Comparison of ENCODE assay signal across 10 cellular contexts in the genomic region with DNA sequence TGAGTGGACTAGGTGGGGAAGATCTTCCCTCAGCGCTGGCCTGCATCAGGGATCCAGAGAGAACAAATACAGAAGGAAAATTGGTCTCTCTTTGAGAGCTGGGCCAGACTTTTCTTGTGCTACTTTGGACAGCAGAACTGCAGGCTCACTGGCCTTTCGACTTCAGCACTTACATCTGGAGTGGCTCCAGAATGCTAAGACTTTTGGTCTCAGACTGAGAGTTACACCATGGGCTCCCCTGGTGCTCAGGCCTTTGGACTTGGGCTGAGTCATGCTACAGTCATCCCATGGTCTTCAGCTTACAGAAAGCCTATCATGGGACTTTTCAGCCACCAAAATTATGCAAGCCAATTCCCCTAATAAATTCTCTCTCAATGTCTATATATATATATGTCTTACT. TPM values are rescaled to one million over a fixed set of nuclear protein-coding genes. Genes with fewer than 3 reads are reported as not detected.
DNase-seq lines count a peak whose midpoint lies in the region; ATAC-seq, FAIRE-seq and TF ChIP-seq lines count a peak whose summit lies in the region.
"Had no signal": no experiment of that assay in that cellular context is flagged by ENCODE, and none has a peak within 500 bp of the region (broad histone marks: within the 10 kb centered on the region; RNA-seq: fewer than 3 reads in every experiment).

No MANE protein-coding gene starts in this region.

- DNase-seq in ELR (ENCODE audit: low read depth) (peak; percentile 87), NOMO-1 treated with DMSO at 0.1 percent for 48 hours (lab: John Stamatoyannopoulos, UW; ENCODE audit: unreplicated experiment) (peak; percentile 87), H1 (ENCODE audit: low read depth in 1 of 2, low spot score in 2 of 2) (no peak), osteoblast (ENCODE audit: insufficient read length, low spot score, missing footprints) (peak; percentile 89), neuronal stem cell (ENCODE audit: low spot score) (no peak), NCI-H2196 (lab: John Stamatoyannopoulos, UW; ENCODE audit: unreplicated experiment) (no peak)
- DNase-seq: NCI-H774 had no signal

- H4K5ac ChIP-seq in H1 (ENCODE audit: insufficient read length, low read depth, low read length): no peak overlapping the region

- WGBS in H1 (ENCODE audit: extremely low coverage in 1 of 2, insufficient coverage in 1 of 2, insufficient read length in 1 of 2, insufficient replicate concordance in 2 of 2, low coverage in 1 of 2, low lambda C conversion rate in 2 of 2, missing lambda C conversion rate in 1 of 2), 2 experiments: 89% methylated on average over 2 of the region's 2 CpGs; no CpG with 5 or more reads in 1 of the 2 experiments
- no CpG with 5 or more reads among the region's 2 CpGs for WGBS in neuronal stem cell (ENCODE audit: extremely low coverage in 2 of 2, insufficient read length in 2 of 2, insufficient replicate concordance in 1 of 2), 2 donors

- H4K20me1 ChIP-seq in H1 (replicated peaks in 1 of 2; ENCODE audit: control insufficient read depth in 1 of 2, insufficient read depth in 2 of 2, low read length in 2 of 2) (no peaks in the 10 kb centered on the region), osteoblast (ENCODE audit: insufficient read depth, low read length) (no peaks in the 10 kb centered on the region)

- 0 out of 2 replicates have a peak overlapping the region, but pooled peaks have one; percentile 51 for H2AFZ ChIP-seq in H1 (ENCODE audit: low read length)
- no peak overlapping the region for H2AFZ ChIP-seq in osteoblast (ENCODE audit: low read length)
- H2AFZ ChIP-seq in neuronal stem cell (ENCODE audit: low read length): no peak overlapping the region
- H2AFZ ChIP-seq: parathyroid adenoma had no signal

- H2AK5ac ChIP-seq in H1 (ENCODE audit: low read depth, low read length): no peak overlapping the region
- H2AK5ac ChIP-seq in neuronal stem cell (ENCODE audit: low read depth, low read length): no peak overlapping the region

- H3K14ac ChIP-seq in H1 (ENCODE audit: insufficient read length): no peak overlapping the region
- no peak overlapping the region for H3K14ac ChIP-seq in neuronal stem cell (ENCODE audit: low read length)

- no peak for TF ChIP-seq EP300 in H1 (IDR thresholded peaks at IDR 0.05; ENCODE audit: borderline replicate concordance in 1 of 2, low read depth in 2 of 2, low read length in 2 of 2)

- no peak overlapping the region for H4K91ac ChIP-seq in H1 (replicated peaks; ENCODE audit: insufficient read length, low read length)
- no peak overlapping the region for H4K91ac ChIP-seq in neuronal stem cell (ENCODE audit: low read depth, low read length, poor library complexity)

- no peak for FAIRE-seq in H1 (lab: Jason Lieb, UNC)

- CTCF ChIA-PET in H1 (lab: Charles Lee; ENCODE audit: partially characterized antibody): no interaction called here

- no peak for ATAC-seq in GM18858 (IDR thresholded peaks at IDR 0.05; ENCODE audit: unreplicated experiment)
- no peak for ATAC-seq in HG03342 (IDR thresholded peaks at IDR 0.05; ENCODE audit: unreplicated experiment)

- TF ChIP-seq CTCF in H1 (IDR thresholded peaks at IDR 0.05; ENCODE audit: control extremely low read depth in 1 of 3, insufficient read depth in 1 of 3, low read depth in 1 of 3, low read length in 3 of 3): no peak
- TF ChIP-seq CTCF in osteoblast (IDR thresholded peaks at IDR 0.05; ENCODE audit: extremely low read depth, low read depth, low read length): no peak

- H4K8ac ChIP-seq in H1 (ENCODE audit: extremely low read depth, insufficient read depth, low read length) (no peak overlapping the region), neuronal stem cell (ENCODE audit: low read depth, low read length) (no peak overlapping the region)

- H3K27me3 ChIP-seq in H1 (replicated peaks in 1 of 4; ENCODE audit: control insufficient read depth in 3 of 4, extremely low read depth in 1 of 4, insufficient read depth in 3 of 4, low read length in 3 of 4): no peaks in the 10 kb centered on the region
- no peaks in the 10 kb centered on the region for H3K27me3 ChIP-seq in osteoblast (ENCODE audit: insufficient read depth, low read length)
- H3K27me3 ChIP-seq in neuronal stem cell (ENCODE audit: control insufficient read depth in 3 of 3, insufficient read depth in 3 of 3, low read depth in 1 of 3, low read length in 3 of 3): no peaks in the 10 kb centered on the region

- no peak overlapping the region for H2BK120ac ChIP-seq in H1 (replicated peaks; ENCODE audit: low read depth, low read length)
- H2BK120ac ChIP-seq in neuronal stem cell (ENCODE audit: low read depth, low read length): no peak overlapping the region

- H3K4ac ChIP-seq in H1 (replicated peaks; ENCODE audit: insufficient read length, low read depth, low read length) (no peak overlapping the region), neuronal stem cell (ENCODE audit: low read length) (no peak overlapping the region)

- POLR2A ChIA-PET in H1 (lab: Charles Lee; ENCODE audit: partially characterized antibody): interaction anchor here (0.6 kb wide), 1 partner anchor 93 kb away, joined by 3 read pairs; no protein-coding TSS in a partner anchor

- H3K79me2 ChIP-seq in H1 (ENCODE audit: control insufficient read depth in 1 of 2, insufficient read depth in 2 of 2, low read length in 2 of 2) (no peaks in the 10 kb centered on the region), osteoblast (ENCODE audit: insufficient read depth, low read length) (no peaks in the 10 kb centered on the region)
- H3K79me2 ChIP-seq: parathyroid adenoma had no signal

- H3K79me1 ChIP-seq in H1 (ENCODE audit: low read depth, low read length) (no peaks in the 10 kb centered on the region), neuronal stem cell (ENCODE audit: low read depth, low read length) (no peaks in the 10 kb centered on the region)

- H2BK5ac ChIP-seq in H1 (ENCODE audit: low read depth, low read length) (no peak overlapping the region), neuronal stem cell (ENCODE audit: low read length) (no peak overlapping the region)

- H3K9me3 ChIP-seq in H1 (ENCODE audit: insufficient read depth in 2 of 2, low read depth in 1 of 2, low read length in 1 of 2) (peaks cover 5 to 15% of the 10 kb centered on the region in 2 experiments; a peak in 3 of 4 replicates), osteoblast (ENCODE audit: low read depth, low read length) (no peaks in the 10 kb centered on the region), neuronal stem cell (replicated peaks in 1 of 2; ENCODE audit: control insufficient read depth in 2 of 2, insufficient read depth in 1 of 2, low read depth in 1 of 2, low read length in 2 of 2) (no peaks in the 10 kb centered on the region)

- no peaks in the 10 kb centered on the region for H3K4me1 ChIP-seq in H1 (replicated peaks in 1 of 4; ENCODE audit: control insufficient read depth in 3 of 4, insufficient read depth in 4 of 4, low read length in 3 of 4)
- peaks cover 2% of the 10 kb centered on the region for H3K4me1 ChIP-seq in osteoblast (ENCODE audit: insufficient read depth, low read length)
- H3K4me1 ChIP-seq in neuronal stem cell (ENCODE audit: control insufficient read depth in 2 of 2, insufficient read depth in 1 of 2, low read depth in 1 of 2, low read length in 2 of 2): no peaks in the 10 kb centered on the region
- H3K4me1 ChIP-seq: parathyroid adenoma had no signal

- H3K4me2 ChIP-seq in H1 (ENCODE audit: insufficient read depth in 1 of 2, low read depth in 2 of 2, low read length in 2 of 2) (no peak overlapping the region), osteoblast (ENCODE audit: insufficient read depth, low read length) (no peak overlapping the region), neuronal stem cell (ENCODE audit: insufficient read depth, low read length, poor library complexity, severe bottlenecking) (no peak overlapping the region)

- no peak overlapping the region for H2BK20ac ChIP-seq in H1 (ENCODE audit: low read length)

- no peak overlapping the region for H3K27ac ChIP-seq in H1 (ENCODE audit: low read depth, low read length)
- no peak overlapping the region for H3K27ac ChIP-seq in osteoblast (ENCODE audit: low read depth, low read length)
- H3K27ac ChIP-seq in neuronal stem cell (replicated peaks; ENCODE audit: low read length): no peak overlapping the region
- H3K27ac ChIP-seq: parathyroid adenoma had no signal

- H3K36me3 ChIP-seq in H1 (ENCODE audit: control insufficient read depth in 2 of 4, insufficient read depth in 4 of 4, low read length in 3 of 4) (peaks cover 0 to 2% (median 0%) of the 10 kb centered on the region in 4 experiments; a peak in 1 of 8 replicates), osteoblast (ENCODE audit: insufficient read depth, low read length) (no peaks in the 10 kb centered on the region), neuronal stem cell (replicated peaks in 1 of 2; ENCODE audit: control insufficient read depth in 2 of 2, insufficient read depth in 2 of 2, low read length in 2 of 2) (no peaks in the 10 kb centered on the region)

- H3K9ac ChIP-seq in H1 (replicated peaks in 1 of 4; ENCODE audit: extremely low read depth in 1 of 4, low read depth in 3 of 4, low read length in 3 of 4): no peak overlapping the region
- H3K9ac ChIP-seq in neuronal stem cell (ENCODE audit: low read depth, low read length, poor library complexity): no peak overlapping the region
- H3K9ac ChIP-seq: parathyroid adenoma had no signal

- H3K56ac ChIP-seq in H1 (replicated peaks; ENCODE audit: insufficient read length, low read depth, low read length): no peak overlapping the region

- H3K23ac ChIP-seq in H1 (ENCODE audit: insufficient read length) (no peak overlapping the region), neuronal stem cell (ENCODE audit: low read depth, low read length, poor library complexity) (no peak overlapping the region)

- TF ChIP-seq RAD21 in H1 (IDR thresholded peaks at IDR 0.05 in 1 of 2, conservative IDR thresholded peaks at IDR 0.05 in 1 of 2; ENCODE audit: low read depth in 2 of 2, low read length in 2 of 2): no peak

- H2BK15ac ChIP-seq in H1 (ENCODE audit: low read length) (no peak overlapping the region), neuronal stem cell (ENCODE audit: low read length) (no peak overlapping the region)

- H3K4me3 ChIP-seq in H1 (ENCODE audit: extremely low read depth in 1 of 4, insufficient read depth in 2 of 4, low read depth in 3 of 4, low read length in 4 of 4): no peak overlapping the region
- H3K4me3 ChIP-seq in osteoblast (ENCODE audit: insufficient read depth, low read length): no peak overlapping the region
- H3K4me3 ChIP-seq in neuronal stem cell (ENCODE audit: low read length in 2 of 2): no peak overlapping the region

- no peak for TF ChIP-seq POLR2A in H1 (IDR thresholded peaks at IDR 0.05; ENCODE audit: control extremely low read depth in 1 of 2, low read depth in 2 of 2, low read length in 2 of 2)

- H3K18ac ChIP-seq in H1 (ENCODE audit: extremely low read depth, low read length) (no peak overlapping the region), neuronal stem cell (ENCODE audit: low read length) (no peak overlapping the region)

- no peaks in the 10 kb centered on the region for H3K23me2 ChIP-seq in H1 (ENCODE audit: low read depth, low read length)

- H2BK12ac ChIP-seq in H1 (ENCODE audit: low read depth, low read length) (0 out of 2 replicates have a peak overlapping the region, but pooled peaks have one; percentile 39), neuronal stem cell (ENCODE audit: low read length) (no peak overlapping the region)

RNA-seq across cellular contexts. Expression of a gene that starts 9.0 kb away (rescaled TPM):
- not detected in 2 replicates for total RNA-seq in H1 (2021; fragmentation: NEBNext Ultra II Directional; extraction: Animal tissue kit (Norgen Biotek cat#: 25700))
- polyA plus RNA-seq in H1 (2011; rRNA removed): 0.02 TPM in 1 of 2 replicates, not detected in the other
- polyA plus RNA-seq in H1 (2011; cell fraction: cytosol; rRNA removed): not detected
- polyA plus RNA-seq in H1 (2011; cell fraction: nucleus; rRNA removed): not detected
- polyA plus RNA-seq in H1 (2012, experiment 1 of 2): 0.11 to 0.31 TPM (median 0.16 TPM) in 3 of 4 replicates, not detected in the other
- polyA plus RNA-seq in H1 (2012, experiment 2 of 2): not detected
- polyA plus RNA-seq in H1 (2013, experiment 1 of 2): 0.57 TPM
- polyA plus RNA-seq in H1 (2013, experiment 2 of 2): 0.02 TPM
- polyA minus RNA-seq in H1 (2011; rRNA and poly(A)+ RNA removed): not detected in 2 replicates
- polyA minus RNA-seq in H1 (2011; cell fraction: cytosol; rRNA and poly(A)+ RNA removed): not detected
- polyA minus RNA-seq in H1 (2011; cell fraction: nucleus; rRNA and poly(A)+ RNA removed): not detected
- total RNA-seq in osteoblast: under 0.01 TPM in 2 replicates
- polyA plus RNA-seq in neuronal stem cell (2013, experiment 1 of 2): 0.01 TPM
- polyA plus RNA-seq in neuronal stem cell (2013, experiment 2 of 2): 0.01 TPM

Comparison
In these comparisons a context has a peak if more than half of its experiments do, and no peak if none do; other contexts are left out.
1. DNase-seq: peak in ELR (single experiment), NOMO-1 treated with DMSO at 0.1 percent for 48 hours (single experiment) and osteoblast (single experiment); none in H1 (0 of 2), neuronal stem cell (single experiment) and NCI-H2196 (single experiment).